8 cellular contexts compared by ENCODE assay signal in the genomic region with DNA sequence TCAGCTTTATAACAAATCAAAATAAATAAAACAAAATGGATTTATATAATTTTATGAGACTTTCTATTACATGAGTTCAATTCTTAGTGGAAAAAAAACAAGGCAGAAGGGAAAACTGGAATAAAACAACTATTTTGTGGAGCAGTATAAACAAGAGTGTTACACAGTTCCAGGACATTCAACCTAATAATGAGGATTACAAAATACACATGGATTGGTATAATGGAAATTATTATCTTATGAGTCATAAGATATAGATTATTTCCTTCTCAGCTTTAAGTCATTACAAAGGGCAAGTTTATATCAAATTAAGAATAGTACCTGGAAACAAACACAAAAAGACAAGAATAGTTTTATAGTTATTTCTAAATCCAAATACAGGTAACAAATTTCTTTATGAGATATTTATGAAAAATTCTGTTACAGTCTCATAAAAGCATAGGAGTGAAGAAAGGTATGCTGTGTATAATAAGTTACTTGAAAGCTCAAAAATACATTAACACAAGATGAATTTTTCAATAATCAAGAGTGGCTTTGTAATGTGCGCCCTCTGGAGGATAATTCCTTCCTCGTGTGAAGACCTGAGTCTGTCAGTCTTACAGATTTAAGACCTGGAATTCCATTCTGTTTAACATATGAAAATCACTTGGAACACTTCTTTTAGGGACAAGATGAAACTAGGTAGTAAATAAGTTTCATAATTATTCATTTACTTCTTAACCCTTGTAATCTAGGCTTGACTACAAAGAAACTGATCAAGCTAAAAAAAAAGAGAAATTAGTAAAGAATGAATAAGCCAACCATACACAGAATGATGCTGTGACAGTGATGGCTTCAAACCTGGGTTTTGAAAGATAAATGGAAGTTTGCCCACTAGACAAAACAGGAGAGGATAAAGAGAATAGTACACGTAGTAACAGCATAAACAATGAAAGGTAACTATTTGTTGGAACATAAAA. TPM values are rescaled to one million over a fixed set of nuclear protein-coding genes. Genes with fewer than 3 reads are reported as not detected.
DNase-seq lines count a peak whose midpoint lies in the region; FAIRE-seq and TF ChIP-seq lines count a peak whose summit lies in the region.

No MANE protein-coding gene starts in this region.

- H3K4me3 ChIP-seq in stomach, result no peak overlapping the region

- H3K36me3 ChIP-seq in stomach, result peaks cover 19 to 40% (median 38%) of the 10 kb centered on the region in 4 donors

- 14 to 23% (median 18%) methylated on average over 3 of the region's 3 CpGs for WGBS in stomach, 5 donors

- intact Hi-C loops in stomach (cut with DNase I; ENCODE audit: low total_unique reads), result no loop called here

- peak; percentile 72 for TF ChIP-seq CTCF in AG09319 (IDR thresholded peaks at IDR 0.05; ENCODE audit: low read depth, low read length)
- peak in 5 of 7 experiments; percentile 17 to 57 (median 40) for TF ChIP-seq CTCF in stomach (IDR thresholded peaks at IDR 0.05)

- DNase-seq in AG09319 (ENCODE audit: extremely low read depth, low read depth) (peak; percentile 23), NCI-H2171 treated with DMSO at 0.1 percent for 48 hours (lab: John Stamatoyannopoulos, UW) (peak; percentile 37), amniotic stem cell (lab: John Stamatoyannopoulos, UW) (peak; percentile 54), hippocampal formation (lab: John Stamatoyannopoulos, UW) (peak; percentile 6 to 58), stomach (no peak), H54 (ENCODE audit: insufficient read length, low spot score) (no peak), NCI-H1930 (lab: John Stamatoyannopoulos, UW) (no peak)

- H3K27ac ChIP-seq in stomach, result peak overlapping the region in 1 of 5 donors; percentile 13

- peaks cover 10 to 66% (median 33%) of the 10 kb centered on the region in 4 donors for H3K4me1 ChIP-seq in stomach

- TF ChIP-seq POLR2A in stomach (IDR thresholded peaks at IDR 0.05) (no peak), H54 (IDR thresholded peaks at IDR 0.05; ENCODE audit: low read depth, low read length) (no peak)

- FAIRE-seq in G401.6 (lab: Jason Lieb, UNC) (peak; percentile 82), H54 (lab: Jason Lieb, UNC) (no peak)

- H3K27me3 ChIP-seq in stomach, result no peaks in the 10 kb centered on the region

- H3K9me3 ChIP-seq in stomach, result no peaks in the 10 kb centered on the region

- no peak for TF ChIP-seq EP300 in stomach (IDR thresholded peaks at IDR 0.05)

RNA-seq across cellular contexts. Expression of a gene that starts 9.5 kb away (rescaled TPM):
- total RNA-seq in stomach, result 100 to 1,000 TPM in 2 of 5 donors, 10 to 100 TPM in 2, 1 to 10 TPM in 1; 4.3 to 134 (median 64.8) TPM
- polyA plus RNA-seq in stomach, result 10 to 100 TPM; 39.1 to 68.1 (median 40.3) TPM

RNA-seq across cellular contexts. Expression of a gene that starts 24.1 kb away (rescaled TPM):
- total RNA-seq in stomach, result 100 to 1,000 TPM in 1 of 5 donors, 10 to 100 TPM in 4; 14.5 to 149 (median 56.6) TPM
- 10 to 100 TPM in 2 of 3 donors, 1 to 10 TPM in 1; 9.6 to 23.4 (median 16.7) TPM for polyA plus RNA-seq in stomach

Comparison
In these comparisons a context has a peak if more than half of its experiments do, and no peak if none do; other contexts are left out.
1. DNase-seq: peak in AG09319 (single experiment), NCI-H2171 treated with DMSO at 0.1 percent for 48 hours (single experiment), amniotic stem cell (single experiment) and hippocampal formation (2 of 2); none in stomach (single experiment), H54 (single experiment) and NCI-H1930 (0 of 2).